Comparison of ENCODE assay signal across 21 cellular contexts in genomic region chrX:133321441-133321840, GRCh38.
DNase-seq lines count a peak whose midpoint lies in the region; ATAC-seq, FAIRE-seq and TF ChIP-seq lines count a peak whose summit lies in the region.
"Had no signal": no experiment of that assay in that cellular context is flagged by ENCODE, and none has a peak within 500 bp of the region (broad histone marks: within the 10 kb centered on the region; RNA-seq: fewer than 3 reads in every experiment).

No MANE protein-coding gene starts in this region.

- H3K9ac ChIP-seq in H9 (ENCODE audit: extremely low read depth, insufficient read length, low read length) = no peak overlapping the region

- no peak for TF ChIP-seq POLR2A in vagina (IDR thresholded peaks at IDR 0.05)

- no peak overlapping the region for H2BK5ac ChIP-seq in H9 (ENCODE audit: insufficient read length, low read length)

- H3K27me3 Mint-ChIP-seq in H9 (ENCODE audit: low read depth) = no peaks in the 10 kb centered on the region
- peaks cover 1% of the 10 kb centered on the region for H3K27me3 Mint-ChIP-seq in mesothelial cell of epicardium (ENCODE audit: low read depth)
- no peaks in the 10 kb centered on the region for H3K27me3 Mint-ChIP-seq in type B pancreatic cell
- H3K27me3 Mint-ChIP-seq: CD4-positive, alpha-beta T cell had no signal

- H4K8ac ChIP-seq in H9 (replicated peaks; ENCODE audit: insufficient read length, low read depth, low read length) = no peak overlapping the region

- H3K4me1 Mint-ChIP-seq in H9 (peaks cover 31 to 32% of the 10 kb centered on the region in 2 experiments), mesothelial cell of epicardium (peaks cover 46% of the 10 kb centered on the region), type B pancreatic cell (ENCODE audit: unreplicated experiment) (peaks cover 30% of the 10 kb centered on the region)
- H3K4me1 Mint-ChIP-seq: IgD-negative memory B cell had no signal

- no peaks in the 10 kb centered on the region for H4K20me1 ChIP-seq in H9 (ENCODE audit: control insufficient read depth, insufficient read depth, insufficient read length)

- WGBS in H9 (ENCODE audit: extremely low coverage, insufficient read length, low lambda C conversion rate) = no CpG with 5 or more reads among the region's 1 CpG

- peaks cover 7% of the 10 kb centered on the region; the same call in 1 of the 2 replicates for H3K79me2 ChIP-seq in H9 (ENCODE audit: insufficient read depth, low read length)

- H3K4me1 ChIP-seq in H9 (ENCODE audit: insufficient read depth, low read length) (no peaks in the 10 kb centered on the region), vagina (no peaks in the 10 kb centered on the region)
- H3K4me1 ChIP-seq: Caco-2, HAP-1 had no signal

- peaks cover 2% of the 10 kb centered on the region for H3K79me1 ChIP-seq in H9 (ENCODE audit: insufficient read depth, low read depth, low read length, poor library complexity, severe bottlenecking)

- H3K4me3 ChIP-seq in bronchial epithelial cell (ENCODE audit: low read depth, low read length) = no peak overlapping the region
- H3K4me3 ChIP-seq in vagina = no peak overlapping the region
- H3K4me3 ChIP-seq: HAP-1 had no signal

- no peak overlapping the region for H2BK20ac ChIP-seq in H9 (ENCODE audit: low read depth, low read length, poor library complexity, severe bottlenecking)

- H3K27ac ChIP-seq in H9 (ENCODE audit: insufficient read length, low read depth, low read length) (no peak overlapping the region), vagina (no peak overlapping the region)
- H3K27ac ChIP-seq: C4-2B had no signal

- H3K9me3 Mint-ChIP-seq in H9 (no peaks in the 10 kb centered on the region), mesothelial cell of epicardium (no peaks in the 10 kb centered on the region), type B pancreatic cell (no peaks in the 10 kb centered on the region)
- H3K9me3 Mint-ChIP-seq: CD4-positive, alpha-beta T cell had no signal

- no peak overlapping the region for H3K4ac ChIP-seq in H9 (ENCODE audit: low read depth, low read length)

- no peaks in the 10 kb centered on the region for H3K36me3 ChIP-seq in bronchial epithelial cell (ENCODE audit: control insufficient read depth, insufficient read depth, low read length)
- no peaks in the 10 kb centered on the region for H3K36me3 ChIP-seq in vagina

- H3K14ac ChIP-seq in H9 (ENCODE audit: insufficient read depth, low read length) = no peak overlapping the region

- intact Hi-C loops in vagina (cut with DNase I) = no loop called here

- H3K23ac ChIP-seq in H9 (ENCODE audit: insufficient read length, low read depth, low read length) = no peak overlapping the region

- H3K23me2 ChIP-seq in H9 (ENCODE audit: insufficient read length, low read depth, low read length, poor library complexity, severe bottlenecking) = no peaks in the 10 kb centered on the region

- DNase-seq in H9 (no peak), bronchial epithelial cell (ENCODE audit: low read depth) (no peak), mesothelial cell of epicardium (ENCODE audit: low spot score in 2 of 2, unreplicated experiment in 2 of 2) (no peak), type B pancreatic cell (ENCODE audit: extremely low spot score, unreplicated experiment) (no peak), RKO (ENCODE audit: low spot score) (no peak), vagina (ENCODE audit: extremely low spot score in 2 of 2) (no peak)
- DNase-seq: ACHN; AML-193; Caco-2; CD4-positive, alpha-beta T cell had no signal

- H3K36me3 Mint-ChIP-seq in H9 (ENCODE audit: insufficient read depth in 1 of 3, low read depth in 3 of 3) (peaks cover 47 to 74% (median 66%) of the 10 kb centered on the region in 3 experiments; a peak in 6 of 7 replicates), mesothelial cell of epicardium (no peaks in the 10 kb centered on the region), type B pancreatic cell (peaks cover 26% of the 10 kb centered on the region)

- no peak overlapping the region for H2BK120ac ChIP-seq in H9 (ENCODE audit: low read depth, low read length, poor library complexity, severe bottlenecking)

- FAIRE-seq in bronchial epithelial cell (lab: Jason Lieb, UNC) = peak; percentile 55
- FAIRE-seq: A204.1, D721Med, G401.6, GM12891, GM18507, HepG2 had no signal

- TF ChIP-seq CTCF in H9 (conservative IDR thresholded peaks at IDR 0.05) (no peak), bronchial epithelial cell (IDR thresholded peaks at IDR 0.05; ENCODE audit: insufficient read depth, low read length, severe bottlenecking) (no peak), mesothelial cell of epicardium (IDR thresholded peaks at IDR 0.05; ENCODE audit: unreplicated experiment) (no peak), type B pancreatic cell (conservative IDR thresholded peaks at IDR 0.05) (no peak), vagina (IDR thresholded peaks at IDR 0.05) (no peak)

- no peak overlapping the region for H4K5ac ChIP-seq in H9 (ENCODE audit: insufficient read length, low read depth, low read length)

- H3K18ac ChIP-seq in H9 (ENCODE audit: insufficient read length, low read depth, low read length) = no peak overlapping the region

- H2BK12ac ChIP-seq in H9 (ENCODE audit: insufficient read length, low read depth, low read length) = no peak overlapping the region

- H2AK5ac ChIP-seq in H9 (ENCODE audit: insufficient read length, low read length) = no peak overlapping the region

- no peak for ATAC-seq in GM18909 (IDR thresholded peaks at IDR 0.05; ENCODE audit: poor library complexity, unreplicated experiment)
- ATAC-seq in GM18502 (IDR thresholded peaks at IDR 0.05; ENCODE audit: poor library complexity, unreplicated experiment) = no peak
- ATAC-seq: HepG2 had no signal

- H3K4me3 Mint-ChIP-seq in H9 = no peak overlapping the region
- no peak overlapping the region for H3K4me3 Mint-ChIP-seq in mesothelial cell of epicardium
- no peak overlapping the region for H3K4me3 Mint-ChIP-seq in type B pancreatic cell
- H3K4me3 Mint-ChIP-seq: CD4-positive, alpha-beta T cell; IgD-negative memory B cell had no signal

- H3K4me2 ChIP-seq in H9 (ENCODE audit: insufficient read depth, insufficient read length, low read length) = no peak overlapping the region

- H2AFZ ChIP-seq in H9 (ENCODE audit: low read length) = no peak overlapping the region

- H3K27me3 ChIP-seq in H9 (ENCODE audit: insufficient read depth, low read length) = no peaks in the 10 kb centered on the region
- H3K27me3 ChIP-seq in bronchial epithelial cell (ENCODE audit: control insufficient read depth, insufficient read depth, low read length) = no peaks in the 10 kb centered on the region
- no peaks in the 10 kb centered on the region for H3K27me3 ChIP-seq in vagina

- no peak overlapping the region for H3K56ac ChIP-seq in H9 (ENCODE audit: insufficient read length, low read depth, low read length)

- H3T11ph ChIP-seq in H9 (ENCODE audit: low read length) = no peak overlapping the region

- no peak overlapping the region for H4K91ac ChIP-seq in H9 (ENCODE audit: insufficient read length, low read depth, low read length)

- no peaks in the 10 kb centered on the region for H3K9me3 ChIP-seq in H9 (ENCODE audit: control insufficient read depth, low read depth, low read length)
- no peaks in the 10 kb centered on the region for H3K9me3 ChIP-seq in vagina
- H3K9me3 ChIP-seq: Caco-2, HAP-1 had no signal

- H2BK15ac ChIP-seq in H9 (ENCODE audit: low read depth, low read length) = no peak overlapping the region

- H3K27ac Mint-ChIP-seq in H9 (peak overlapping the region; percentile 10 to 62 (median 15); a peak in 5 of 7 replicates), mesothelial cell of epicardium (peak overlapping the region; percentile 80), type B pancreatic cell (peak overlapping the region; percentile 22)
- H3K27ac Mint-ChIP-seq: CD4-positive, alpha-beta T cell; IgD-negative memory B cell had no signal

Comparison
In these comparisons a context has a peak if more than half of its experiments do, and no peak if none do; other contexts are left out.
1. H3K27ac Mint-ChIP-seq: peak in every context shown above with its lines; median percentile 80 in mesothelial cell of epicardium; 22 in type B pancreatic cell; 15 in H9.